1 cellular context compared by ENCODE assay signal in the genomic region with DNA sequence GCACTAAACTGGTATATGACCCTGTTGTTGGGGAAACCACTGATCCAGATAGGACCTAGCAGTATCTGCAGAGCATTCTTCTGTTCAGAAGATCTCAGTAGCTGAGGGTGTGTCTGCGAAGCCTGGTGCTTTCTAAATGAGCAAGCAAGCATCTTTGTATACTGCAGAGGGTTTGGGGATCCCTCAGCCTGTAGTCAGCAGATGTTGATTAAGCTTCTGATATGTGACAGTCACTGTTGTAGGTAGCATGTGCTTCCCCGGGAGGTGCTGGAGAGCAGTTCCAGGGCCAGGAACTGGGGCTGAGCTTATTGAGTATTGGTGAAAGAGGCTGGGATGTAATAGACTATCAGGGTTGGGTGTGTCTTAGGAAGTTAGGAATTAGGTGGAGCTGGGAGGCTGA.
TF ChIP-seq lines count a peak whose summit lies in the region.

No MANE protein-coding gene starts in this region.

TF ChIP-seq in K562, 482 proteins besides CTCF, POLR2A, EP300 and RAD21:
- TF ChIP-seq NELFE (IDR thresholded peaks at IDR 0.05; ENCODE audit: insufficient read depth, insufficient read length) (no peak), PBX2 (CRISPR knock-in tag; IDR thresholded peaks at IDR 0.05; ENCODE audit: low read depth) (no peak), PBX2 (tag; conservative IDR thresholded peaks at IDR 0.05; ENCODE audit: low read depth) (no peak), ZNF24 (IDR thresholded peaks at IDR 0.05) (no peak), RHOXF2B (CRISPR knock-in tag; conservative IDR thresholded peaks at IDR 0.05) (no peak), SMAD4 (CRISPR knock-in tag; conservative IDR thresholded peaks at IDR 0.05) (no peak), MAX (CRISPR knock-in tag; IDR thresholded peaks at IDR 0.05) (peak; percentile 55), YBX1 (IDR thresholded peaks at IDR 0.05) (no peak), SUPT5H (IDR thresholded peaks at IDR 0.05) (0 out of 2 replicates have a peak, but pooled peaks have one; percentile 39), TAF1 (IDR thresholded peaks at IDR 0.05; ENCODE audit: control insufficient read depth, extremely low read depth, insufficient read depth, low read length, severe bottlenecking) (peak; percentile 20), BMI1 (IDR thresholded peaks at IDR 0.05; ENCODE audit: low read length) (no peak), MNT (conservative IDR thresholded peaks at IDR 0.05) (peak in 1 of 2 experiments; percentile 58; a peak in 3 of 4 replicates), ZNF316 (IDR thresholded peaks at IDR 0.05) (0 out of 2 replicates have a peak, but pooled peaks have one; percentile 16), ETV6 (IDR thresholded peaks at IDR 0.05; ENCODE audit: borderline replicate concordance in 1 of 2, low read depth in 2 of 2, low read length in 1 of 2) (no peak), ETV6 (CRISPR knock-in tag; IDR thresholded peaks at IDR 0.05; ENCODE audit: borderline replicate concordance) (no peak), HDAC1 (IDR thresholded peaks at IDR 0.05) (0 out of 4 replicates have a peak, but pooled peaks of 1 of the 2 experiments have one; percentile 17), HNRNPH1 (optimal IDR thresholded peaks at IDR 0.05; ENCODE audit: low read depth, low read length) (no peak), ARID4B (CRISPR knock-in tag; IDR thresholded peaks at IDR 0.05) (no peak), FOXK2 (conservative IDR thresholded peaks at IDR 0.05 in 1 of 2, IDR thresholded peaks at IDR 0.05 in 1 of 2; ENCODE audit: low read depth in 2 of 2) (peak in 1 of 2 experiments; percentile 14; a peak in 1 of 4 replicates), ZNF778 (CRISPR knock-in tag; IDR thresholded peaks at IDR 0.05) (no peak), NR3C1 (CRISPR knock-in tag; IDR thresholded peaks at IDR 0.05) (no peak), DPF2 (IDR thresholded peaks at IDR 0.05) (no peak), TEAD2 (tag; IDR thresholded peaks at IDR 0.05) (no peak), OTX1 (CRISPR knock-in tag; IDR thresholded peaks at IDR 0.05) (0 out of 2 replicates have a peak, but pooled peaks have one; percentile 37), DEAF1 (CRISPR knock-in tag; IDR thresholded peaks at IDR 0.05) (no peak), NFRKB (IDR thresholded peaks at IDR 0.05; ENCODE audit: low read depth) (no peak), ETS1 (conservative IDR thresholded peaks at IDR 0.05; ENCODE audit: control insufficient read depth, low read depth, low read length) (no peak), SIN3A (IDR thresholded peaks at IDR 0.05; ENCODE audit: borderline replicate concordance in 2 of 2, control insufficient read depth in 1 of 2, low read depth in 2 of 2, low read length in 2 of 2) (0 out of 4 replicates have a peak, but pooled peaks of 1 of the 2 experiments have one; percentile 36), DMBX1 (CRISPR knock-in tag; IDR thresholded peaks at IDR 0.05; ENCODE audit: borderline replicate concordance) (no peak), ZBTB12 (CRISPR knock-in tag; IDR thresholded peaks at IDR 0.05) (no peak)
- TF ChIP-seq, protein P1, sequence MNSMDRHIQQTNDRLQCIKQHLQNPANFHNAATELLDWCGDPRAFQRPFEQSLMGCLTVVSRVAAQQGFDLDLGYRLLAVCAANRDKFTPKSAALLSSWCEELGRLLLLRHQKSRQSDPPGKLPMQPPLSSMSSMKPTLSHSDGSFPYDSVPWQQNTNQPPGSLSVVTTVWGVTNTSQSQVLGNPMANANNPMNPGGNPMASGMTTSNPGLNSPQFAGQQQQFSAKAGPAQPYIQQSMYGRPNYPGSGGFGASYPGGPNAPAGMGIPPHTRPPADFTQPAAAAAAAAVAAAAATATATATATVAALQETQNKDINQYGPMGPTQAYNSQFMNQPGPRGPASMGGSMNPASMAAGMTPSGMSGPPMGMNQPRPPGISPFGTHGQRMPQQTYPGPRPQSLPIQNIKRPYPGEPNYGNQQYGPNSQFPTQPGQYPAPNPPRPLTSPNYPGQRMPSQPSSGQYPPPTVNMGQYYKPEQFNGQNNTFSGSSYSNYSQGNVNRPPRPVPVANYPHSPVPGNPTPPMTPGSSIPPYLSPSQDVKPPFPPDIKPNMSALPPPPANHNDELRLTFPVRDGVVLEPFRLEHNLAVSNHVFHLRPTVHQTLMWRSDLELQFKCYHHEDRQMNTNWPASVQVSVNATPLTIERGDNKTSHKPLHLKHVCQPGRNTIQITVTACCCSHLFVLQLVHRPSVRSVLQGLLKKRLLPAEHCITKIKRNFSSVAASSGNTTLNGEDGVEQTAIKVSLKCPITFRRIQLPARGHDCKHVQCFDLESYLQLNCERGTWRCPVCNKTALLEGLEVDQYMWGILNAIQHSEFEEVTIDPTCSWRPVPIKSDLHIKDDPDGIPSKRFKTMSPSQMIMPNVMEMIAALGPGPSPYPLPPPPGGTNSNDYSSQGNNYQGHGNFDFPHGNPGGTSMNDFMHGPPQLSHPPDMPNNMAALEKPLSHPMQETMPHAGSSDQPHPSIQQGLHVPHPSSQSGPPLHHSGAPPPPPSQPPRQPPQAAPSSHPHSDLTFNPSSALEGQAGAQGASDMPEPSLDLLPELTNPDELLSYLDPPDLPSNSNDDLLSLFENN (IDR thresholded peaks at IDR 0.05; ENCODE audit: low read depth in 2 of 2, low read length in 2 of 2) = no peak
- TF ChIP-seq, protein P2, sequence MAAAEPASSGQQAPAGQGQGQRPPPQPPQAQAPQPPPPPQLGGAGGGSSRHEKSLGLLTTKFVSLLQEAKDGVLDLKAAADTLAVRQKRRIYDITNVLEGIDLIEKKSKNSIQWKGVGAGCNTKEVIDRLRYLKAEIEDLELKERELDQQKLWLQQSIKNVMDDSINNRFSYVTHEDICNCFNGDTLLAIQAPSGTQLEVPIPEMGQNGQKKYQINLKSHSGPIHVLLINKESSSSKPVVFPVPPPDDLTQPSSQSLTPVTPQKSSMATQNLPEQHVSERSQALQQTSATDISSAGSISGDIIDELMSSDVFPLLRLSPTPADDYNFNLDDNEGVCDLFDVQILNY (CRISPR knock-in tag; IDR thresholded peaks at IDR 0.05) = no peak
TF ChIP-seq in K562: peak in this region for 9.
